ENCODE assay signal across 3 cellular contexts in genomic region chr16:4481965-4482364, GRCh38.
TF ChIP-seq lines count a peak whose summit lies in the region.

No MANE protein-coding gene starts in this region.

TF ChIP-seq in IMR-90, 13 proteins besides CTCF, POLR2A, EP300 and RAD21:
- TF ChIP-seq MAFK (IDR thresholded peaks at IDR 0.05; ENCODE audit: low read depth, low read length) (peak; percentile 92), RCOR1 (IDR thresholded peaks at IDR 0.05; ENCODE audit: insufficient replicate concordance, low read length) (no peak)

TF ChIP-seq in K562, 482 proteins besides CTCF, POLR2A, EP300 and RAD21:
- TF ChIP-seq SAP30 (IDR thresholded peaks at IDR 0.05; ENCODE audit: borderline replicate concordance, insufficient read depth, low read depth, low read length, poor library complexity, severe bottlenecking): no peak
- no peak for TF ChIP-seq NFE2L1 (tag; IDR thresholded peaks at IDR 0.05; ENCODE audit: borderline replicate concordance, low read depth)
- TF ChIP-seq MAFK (IDR thresholded peaks at IDR 0.05; ENCODE audit: low read length): peak; percentile 84
- TF ChIP-seq MAFG (tag; conservative IDR thresholded peaks at IDR 0.05): peak; percentile 74
- no peak for TF ChIP-seq CHD1 (IDR thresholded peaks at IDR 0.05; ENCODE audit: low read length)
- peak; percentile 85 for TF ChIP-seq MAFF (IDR thresholded peaks at IDR 0.05; ENCODE audit: low read length)
- no peak for TF ChIP-seq SUPT5H (IDR thresholded peaks at IDR 0.05)
- TF ChIP-seq ZNF316 (IDR thresholded peaks at IDR 0.05): peak; percentile 92
- no peak for TF ChIP-seq ZNF717 (CRISPR knock-in tag; IDR thresholded peaks at IDR 0.05)
- TF ChIP-seq TAF9B (IDR thresholded peaks at IDR 0.05; ENCODE audit: partially characterized antibody): no peak
- peak; percentile 80 for TF ChIP-seq C11orf30 (IDR thresholded peaks at IDR 0.05; ENCODE audit: low read depth)

TF ChIP-seq in GM12891, 5 proteins besides CTCF, POLR2A, EP300 and RAD21:
- TF ChIP-seq SPI1 (IDR thresholded peaks at IDR 0.05; ENCODE audit: low read depth, low read length) (no peak), POLR2AphosphoS5 (IDR thresholded peaks at IDR 0.05; ENCODE audit: low read depth, low read length) (no peak), PAX5 (IDR thresholded peaks at IDR 0.05; ENCODE audit: insufficient read depth, low read length, severe bottlenecking) (no peak)
TF ChIP-seq in GM12891: peak in this region for 0.
